ENCODE assay signal across 28 cellular contexts in the genomic region with DNA sequence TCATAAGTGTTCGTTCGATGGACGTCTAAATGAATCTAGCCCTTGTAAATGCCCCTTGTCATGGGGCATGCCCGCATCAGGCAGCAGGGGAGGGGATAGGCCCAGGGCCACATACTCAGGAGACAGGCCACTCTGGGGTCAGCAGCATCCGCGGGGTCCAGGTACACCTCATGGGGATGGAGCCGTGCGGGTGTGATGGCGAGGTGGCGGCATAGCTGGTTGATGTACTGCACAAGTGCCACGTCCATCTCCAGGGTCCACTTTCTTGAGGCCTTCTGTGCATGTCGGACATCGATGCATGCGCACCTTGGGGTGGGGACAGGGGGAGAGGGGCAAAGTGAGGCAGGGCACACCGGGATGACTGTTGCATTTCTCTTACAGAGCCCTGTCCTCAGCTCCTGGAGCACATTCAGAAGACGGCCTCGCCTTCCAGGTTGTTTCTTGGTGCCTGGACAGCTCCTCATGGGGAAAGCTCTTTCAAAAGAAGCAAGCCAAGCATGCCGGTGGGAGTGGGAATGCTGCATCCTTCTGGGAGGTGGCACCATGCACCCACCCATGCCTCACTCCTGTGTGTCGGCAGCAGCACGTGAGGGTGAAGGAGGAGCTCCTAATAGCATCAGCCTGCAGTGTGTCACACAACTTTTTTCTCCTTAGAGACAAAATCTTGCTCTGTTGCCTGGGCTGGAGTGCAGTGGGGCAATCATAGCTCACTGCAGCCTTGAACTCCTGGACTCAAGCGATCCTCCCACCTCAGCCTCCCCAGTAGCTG.
"Had no signal": no experiment of that assay in that cellular context is flagged by ENCODE, and none has a peak within 500 bp of the region (broad histone marks: within the 10 kb centered on the region; RNA-seq: fewer than 3 reads in every experiment).

No MANE protein-coding gene starts in this region.

- H3K4me2 ChIP-seq: smooth muscle cell had no signal

- H3K9me3 Mint-ChIP-seq: activated T-helper 1 cell treated with anti-CD3 and anti-CD28 coated beads, Interleukin-12 subunit alpha, Interleukin-12 subunit beta, Interleukin-2, Interleukin-4 antibody, amounts not matched to agents 30 ng/mL and 10 ng/mL and 1 ng/mL, durations not matched to agents 14 hours and 24 hours and 36 hours; nephron; T-cell had no signal

- H3K27me3 Mint-ChIP-seq: T-cell had no signal

- ATAC-seq: left lung; pancreas; psoas muscle; stimulated activated naive CD8-positive, alpha-beta T cell treated with anti-CD3 and anti-CD28 coated beads, Interleukin-15, Interleukin-2, amounts not matched to agents 100 U/mL and 50 U/mL, for 24 hours; T-cell had no signal

- H3K4me1 ChIP-seq: esophagus squamous epithelium, left lung, pancreas, psoas muscle, testis, transverse colon had no signal

- H3K4me3 Mint-ChIP-seq: activated T-helper 1 cell treated with anti-CD3 and anti-CD28 coated beads, Interleukin-12 subunit alpha, Interleukin-12 subunit beta, Interleukin-2, Interleukin-4 antibody, amounts not matched to agents 30 ng/mL and 10 ng/mL and 1 ng/mL, durations not matched to agents 14 hours and 24 hours and 36 hours; nephron; T-cell had no signal

- H3K27me3 ChIP-seq: brain microvascular endothelial cell, esophagus squamous epithelium, left lung, pancreas, testis, transverse colon had no signal

- H3K27ac ChIP-seq: brain microvascular endothelial cell, epithelial cell of prostate, esophagus squamous epithelium, left lung, pancreas, psoas muscle, testis, transverse colon, VCaP had no signal

- H3K9me3 ChIP-seq: esophagus squamous epithelium, left lung, pancreas, psoas muscle, testis, transverse colon had no signal

- H3K27ac Mint-ChIP-seq: activated T-helper 1 cell treated with anti-CD3 and anti-CD28 coated beads, Interleukin-12 subunit alpha, Interleukin-12 subunit beta, Interleukin-2, Interleukin-4 antibody, amounts not matched to agents 30 ng/mL and 10 ng/mL and 1 ng/mL, durations not matched to agents 14 hours and 24 hours and 36 hours; nephron; T-cell had no signal

- DNase-seq: activated CD4-positive, alpha-beta T cell treated with anti-CD3 and anti-CD28 coated beads for 4 hours; activated CD4-positive, alpha-beta T cell treated with anti-CD3 and anti-CD28 coated beads, Interleukin-2, amount 50 U/mL, for 48 hours; activated CD8-positive, alpha-beta memory T cell treated with anti-CD3 and anti-CD28 coated beads for 24 hours; activated CD8-positive, alpha-beta memory T cell treated with anti-CD3 and anti-CD28 coated beads, Interleukin-2, amount 50 U/mL, for 4 hours; activated effector memory CD4-positive, alpha-beta T cell treated with anti-CD3 and anti-CD28 coated beads, Interleukin-2, amount 50 U/mL, for 16 hours; activated naive CD4-positive, alpha-beta T cell treated with anti-CD3 and anti-CD28 coated beads, Interleukin-2, amount 50 U/mL, for 16 hours; activated T-cell treated with anti-CD3 and anti-CD28 coated beads, Interleukin-2, amount 50 U/mL, for 1 hour; amniotic stem cell; brain microvascular endothelial cell; central memory CD4-positive, alpha-beta T cell; effector CD8-positive, alpha-beta T cell; esophagus squamous epithelium; foreskin melanocyte; left lung; psoas muscle; stimulated activated CD4-positive, alpha-beta T cell treated with anti-CD3 and anti-CD28 coated beads, Interleukin-15, amount 100 ng/mL, for 24 hours; stimulated activated CD4-positive, alpha-beta T cell treated with anti-CD3 and anti-CD28 coated beads, Interleukin-2, amount 100 ng/mL, for 24 hours; stimulated activated naive CD8-positive, alpha-beta T cell treated with anti-CD3 and anti-CD28 coated beads, Interleukin-15, Interleukin-2, amounts not matched to agents 100 U/mL and 50 U/mL, for 24 hours; T-cell; T-helper 9 cell; testis; transverse colon had no signal

- H3K4me1 Mint-ChIP-seq: nephron had no signal

- H3K4me3 ChIP-seq: esophagus squamous epithelium, left lung, pancreas, psoas muscle, smooth muscle cell, testis, transverse colon had no signal
